18 cellular contexts compared by ENCODE assay signal in the genomic region with DNA sequence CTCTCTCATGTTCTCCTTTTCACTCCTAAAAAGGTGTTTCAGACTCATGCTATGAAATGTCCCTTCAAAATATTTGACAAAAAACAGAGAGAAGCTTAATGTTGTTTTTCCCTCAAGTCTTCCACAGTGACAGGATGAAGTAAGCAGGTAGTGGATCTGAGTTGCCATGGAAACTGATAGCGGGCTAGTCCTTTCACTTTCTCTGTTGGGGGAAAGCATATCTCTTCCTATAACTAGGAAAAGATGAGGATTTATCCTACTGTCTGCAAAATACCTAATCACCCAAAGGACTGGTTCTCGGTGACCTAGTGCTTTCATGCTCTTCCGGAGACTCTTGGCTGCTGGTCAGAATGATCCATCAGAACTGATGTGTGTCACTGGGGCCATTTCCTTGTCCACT.
"Had no signal": no experiment of that assay in that cellular context is flagged by ENCODE, and none has a peak within 500 bp of the region (broad histone marks: within the 10 kb centered on the region; RNA-seq: fewer than 3 reads in every experiment).

No MANE protein-coding gene starts in this region.

- H3K9me3 ChIP-seq: ovary, sigmoid colon, thyroid gland had no signal

- ATAC-seq: activated CD4-positive, CD25-positive, alpha-beta regulatory T cell treated with anti-CD3 and anti-CD28 coated beads, Interleukin-2, amount 50 U/mL, for 24 hours; left lobe of liver had no signal

- H3K36me3 ChIP-seq: neural progenitor cell, ovary, sigmoid colon, thyroid gland had no signal

- H2AFZ ChIP-seq: neural progenitor cell had no signal

- H3K4me2 ChIP-seq: neural progenitor cell had no signal

- H3K4me3 ChIP-seq: neural progenitor cell, ovary, sigmoid colon, thyroid gland had no signal

- DNase-seq: activated CD4-positive, alpha-beta T cell treated with anti-CD3 and anti-CD28 coated beads, Interleukin-2, amount 50 U/mL, for 4 hours; activated naive CD4-positive, alpha-beta T cell; activated naive CD8-positive, alpha-beta T cell treated with anti-CD3 and anti-CD28 coated beads, Interleukin-2, amount 10 ng/mL, durations not matched to agents 7 days and 5 days; activated T-cell treated with anti-CD3 and anti-CD28 coated beads for 4 hours; aorta; hippocampal formation; ovary; sigmoid colon; stimulated activated CD4-positive, alpha-beta T cell treated with anti-CD3 and anti-CD28 coated beads, Interleukin-2, amount 100 ng/mL, for 24 hours; T-helper 9 cell; thyroid gland had no signal

- H3K27me3 ChIP-seq: neural progenitor cell, ovary, sigmoid colon, thyroid gland had no signal

- H3K9ac ChIP-seq: neural progenitor cell had no signal

- H3K4me1 ChIP-seq: thyroid gland had no signal

- FAIRE-seq: bronchial epithelial cell, endometrium, keratinocyte, urothelium cell line had no signal

- H3K27ac ChIP-seq: neural progenitor cell, ovary, sigmoid colon, thyroid gland had no signal
